ENCODE assay signal across 1 cellular context in the genomic region with DNA sequence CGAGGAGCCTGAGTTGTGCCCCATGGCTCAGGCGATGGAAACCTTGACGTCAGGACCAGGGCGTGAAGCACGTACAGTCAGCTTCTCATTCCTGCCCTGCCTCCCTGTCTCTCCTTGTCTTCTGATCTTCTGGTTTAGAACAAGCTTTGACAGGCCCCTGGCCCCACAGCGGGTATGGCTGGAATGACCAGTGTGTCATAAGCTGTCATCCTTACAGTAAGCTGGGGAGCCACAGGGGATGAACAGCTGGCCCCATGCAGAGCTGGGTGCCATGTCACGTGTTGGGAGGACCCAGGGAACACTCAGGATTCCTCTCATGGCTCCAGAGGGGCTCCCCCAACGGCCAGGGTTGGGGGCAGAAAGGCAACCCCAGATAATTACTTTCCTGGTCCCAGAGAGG.
TF ChIP-seq lines count a peak whose summit lies in the region.

No MANE protein-coding gene starts in this region.

TF ChIP-seq in HepG2, 621 proteins besides CTCF, POLR2A, EP300 and RAD21:
- TF ChIP-seq CREB1 (IDR thresholded peaks at IDR 0.05) (no peak), CREB1 (CRISPR knock-in tag; IDR thresholded peaks at IDR 0.05) (no peak), RBM22 (optimal IDR thresholded peaks at IDR 0.05; ENCODE audit: low read length) (peak; percentile 70)
